Comparison of ENCODE assay signal across 18 cellular contexts in the genomic region with DNA sequence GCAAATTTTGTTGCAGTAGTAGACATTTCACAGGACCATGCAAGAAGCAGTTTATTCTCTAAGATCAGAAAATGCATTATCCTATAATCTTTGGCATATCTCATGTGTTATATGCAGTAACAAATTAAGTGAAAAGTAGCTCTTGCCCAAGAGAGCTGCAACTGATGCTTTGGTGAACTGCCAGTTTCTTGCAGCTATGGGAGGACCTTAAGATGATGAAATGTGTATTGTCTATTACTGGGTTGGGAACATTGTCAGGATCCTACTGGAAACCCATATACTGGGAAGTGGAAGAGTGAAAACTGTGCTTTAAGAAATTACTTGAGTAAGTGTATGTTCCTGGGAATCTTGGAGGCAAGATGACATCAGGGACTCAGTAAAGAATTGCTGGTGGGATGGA.
"Had no signal": no experiment of that assay in that cellular context is flagged by ENCODE, and none has a peak within 500 bp of the region (broad histone marks: within the 10 kb centered on the region; RNA-seq: fewer than 3 reads in every experiment).

No MANE protein-coding gene starts in this region.

- H3K36me3 Mint-ChIP-seq: activated naive CD8-positive, alpha-beta T cell treated with anti-CD3 and anti-CD28 coated beads, Interleukin-2, amount 10 ng/mL, durations not matched to agents 7 days and 5 days; naive thymus-derived CD4-positive, alpha-beta T cell; T-cell had no signal

- H3K27ac Mint-ChIP-seq: activated naive CD8-positive, alpha-beta T cell treated with anti-CD3 and anti-CD28 coated beads, Interleukin-2, amount 10 ng/mL, durations not matched to agents 7 days and 5 days; activated T-helper 1 cell treated with anti-CD3 and anti-CD28 coated beads, Interleukin-12 subunit alpha, Interleukin-12 subunit beta, Interleukin-2, Interleukin-4 antibody, amounts not matched to agents 30 ng/mL and 10 ng/mL and 1 ng/mL, durations not matched to agents 14 hours and 24 hours and 36 hours; endodermal cell; stimulated activated naive CD8-positive, alpha-beta T cell treated with anti-CD3 and anti-CD28 coated beads, Interleukin-15, amount 100 ng/mL, for 72 hours; T-cell had no signal

- H3K9me3 Mint-ChIP-seq: activated naive CD8-positive, alpha-beta T cell treated with anti-CD3 and anti-CD28 coated beads, Interleukin-2, amount 10 ng/mL, durations not matched to agents 7 days and 5 days; activated T-helper 1 cell treated with anti-CD3 and anti-CD28 coated beads, Interleukin-12 subunit alpha, Interleukin-12 subunit beta, Interleukin-2, Interleukin-4 antibody, amounts not matched to agents 30 ng/mL and 10 ng/mL and 1 ng/mL, durations not matched to agents 14 hours and 24 hours and 36 hours; endodermal cell; naive thymus-derived CD4-positive, alpha-beta T cell; stimulated activated naive CD8-positive, alpha-beta T cell treated with anti-CD3 and anti-CD28 coated beads, Interleukin-15, amount 100 ng/mL, for 72 hours had no signal

- ATAC-seq: activated CD4-positive, CD25-positive, alpha-beta regulatory T cell treated with anti-CD3 and anti-CD28 coated beads, Interleukin-2, amount 50 U/mL, for 24 hours; naive thymus-derived CD4-positive, alpha-beta T cell; right lobe of liver; stimulated activated naive CD8-positive, alpha-beta T cell treated with anti-CD3 and anti-CD28 coated beads, Interleukin-15, amount 100 ng/mL, for 72 hours; T-cell had no signal

- H3K36me3 ChIP-seq: ascending aorta, breast epithelium, ovary, right lobe of liver, thoracic aorta had no signal

- H3K4me1 ChIP-seq: ascending aorta, breast epithelium, right lobe of liver had no signal

- H3K9me3 ChIP-seq: ascending aorta, breast epithelium, ovary, right lobe of liver, thoracic aorta had no signal

- H3K4me3 ChIP-seq: ascending aorta, breast epithelium, dorsolateral prefrontal cortex, ovary, right lobe of liver, thoracic aorta had no signal

- H3K27me3 ChIP-seq: ascending aorta, breast epithelium, dorsolateral prefrontal cortex, ovary, right lobe of liver had no signal

- H3K4me3 Mint-ChIP-seq: activated naive CD8-positive, alpha-beta T cell treated with anti-CD3 and anti-CD28 coated beads, Interleukin-2, amount 10 ng/mL, durations not matched to agents 7 days and 5 days; activated T-helper 1 cell treated with anti-CD3 and anti-CD28 coated beads, Interleukin-12 subunit alpha, Interleukin-12 subunit beta, Interleukin-2, Interleukin-4 antibody, amounts not matched to agents 30 ng/mL and 10 ng/mL and 1 ng/mL, durations not matched to agents 14 hours and 24 hours and 36 hours; endodermal cell; naive thymus-derived CD4-positive, alpha-beta T cell; stimulated activated naive CD8-positive, alpha-beta T cell treated with anti-CD3 and anti-CD28 coated beads, Interleukin-15, amount 100 ng/mL, for 72 hours; T-cell had no signal

- H3K27me3 Mint-ChIP-seq: T-cell had no signal

- H3K27ac ChIP-seq: ascending aorta, breast epithelium, dorsolateral prefrontal cortex, ovary, right lobe of liver, thoracic aorta had no signal

- DNase-seq: activated CD4-positive, alpha-beta T cell treated with anti-CD3 and anti-CD28 coated beads, Interleukin-2, amount 50 U/mL, for 1 hour; activated CD8-positive, alpha-beta memory T cell treated with anti-CD3 and anti-CD28 coated beads for 24 hours; activated naive CD8-positive, alpha-beta T cell treated with anti-CD3 and anti-CD28 coated beads, Interleukin-2, amount 10 ng/mL, durations not matched to agents 7 days and 5 days; dorsolateral prefrontal cortex; endodermal cell; islet precursor cell; naive thymus-derived CD4-positive, alpha-beta T cell; ovary; right lobe of liver; stimulated activated CD4-positive, alpha-beta T cell treated with anti-CD3 and anti-CD28 coated beads, Interleukin-1b, Interleukin-23, amount 100 ng/mL, for 48 hours; stimulated activated naive CD8-positive, alpha-beta T cell treated with anti-CD3 and anti-CD28 coated beads, Interleukin-15, amount 100 ng/mL, for 72 hours; T-cell; T1000 had no signal

- H3K4me1 Mint-ChIP-seq: activated naive CD8-positive, alpha-beta T cell treated with anti-CD3 and anti-CD28 coated beads, Interleukin-2, amount 10 ng/mL, durations not matched to agents 7 days and 5 days; naive thymus-derived CD4-positive, alpha-beta T cell; stimulated activated naive CD8-positive, alpha-beta T cell treated with anti-CD3 and anti-CD28 coated beads, Interleukin-15, amount 100 ng/mL, for 72 hours; T-cell had no signal
